ENCODE assay signal across 3 cellular contexts in the genomic region with DNA sequence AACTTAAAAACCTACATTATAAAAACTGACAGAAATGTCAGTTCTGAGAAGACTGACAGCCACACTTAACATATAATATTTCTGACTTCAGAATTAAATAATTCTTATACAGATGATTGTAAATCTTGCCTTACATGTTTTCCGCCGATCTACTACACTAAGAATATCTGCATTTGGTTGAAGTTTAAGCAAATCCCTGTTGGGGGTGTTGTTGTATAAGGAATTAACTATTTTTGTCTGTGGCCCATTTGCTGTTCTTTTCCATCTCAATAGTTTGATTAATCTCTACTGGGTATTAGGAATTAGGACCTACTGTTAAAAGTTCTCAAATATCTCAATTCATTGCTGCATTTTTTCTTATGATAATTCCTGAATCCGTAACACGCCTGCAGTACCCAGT.
TF ChIP-seq lines count a peak whose summit lies in the region.

No MANE protein-coding gene starts in this region.

TF ChIP-seq in SK-N-SH, 30 proteins besides CTCF, POLR2A, EP300 and RAD21:
- TF ChIP-seq POLR2AphosphoS5 (IDR thresholded peaks at IDR 0.05; ENCODE audit: low read depth, low read length) (no peak), GABPA (IDR thresholded peaks at IDR 0.05; ENCODE audit: low read depth) (no peak), ELF1 (IDR thresholded peaks at IDR 0.05) (no peak), EZH2phosphoT487 (IDR thresholded peaks at IDR 0.05; ENCODE audit: borderline replicate concordance, low read depth) (no peak), RCOR1 (IDR thresholded peaks at IDR 0.05; ENCODE audit: low read length) (no peak), SIN3A (IDR thresholded peaks at IDR 0.05; ENCODE audit: borderline replicate concordance, low read depth, low read length) (no peak), RXRA (IDR thresholded peaks at IDR 0.05; ENCODE audit: borderline replicate concordance, low read depth) (no peak), TEAD4 (IDR thresholded peaks at IDR 0.05; ENCODE audit: borderline replicate concordance, insufficient read depth) (no peak), MXI1 (IDR thresholded peaks at IDR 0.05; ENCODE audit: low read depth, low read length) (no peak), NFIC (IDR thresholded peaks at IDR 0.05; ENCODE audit: borderline replicate concordance) (no peak), CHD2 (IDR thresholded peaks at IDR 0.05; ENCODE audit: low read length, partially characterized antibody) (no peak), FOSL2 (IDR thresholded peaks at IDR 0.05; ENCODE audit: borderline replicate concordance, low read depth) (no peak), RFX5 (IDR thresholded peaks at IDR 0.05; ENCODE audit: low read length) (no peak)
- TF ChIP-seq, protein P1, sequence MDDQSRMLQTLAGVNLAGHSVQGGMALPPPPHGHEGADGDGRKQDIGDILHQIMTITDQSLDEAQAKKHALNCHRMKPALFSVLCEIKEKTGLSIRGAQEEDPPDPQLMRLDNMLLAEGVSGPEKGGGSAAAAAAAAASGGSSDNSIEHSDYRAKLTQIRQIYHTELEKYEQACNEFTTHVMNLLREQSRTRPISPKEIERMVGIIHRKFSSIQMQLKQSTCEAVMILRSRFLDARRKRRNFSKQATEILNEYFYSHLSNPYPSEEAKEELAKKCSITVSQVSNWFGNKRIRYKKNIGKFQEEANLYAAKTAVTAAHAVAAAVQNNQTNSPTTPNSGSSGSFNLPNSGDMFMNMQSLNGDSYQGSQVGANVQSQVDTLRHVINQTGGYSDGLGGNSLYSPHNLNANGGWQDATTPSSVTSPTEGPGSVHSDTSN (IDR thresholded peaks at IDR 0.05) = no peak
- TF ChIP-seq, protein P2, sequence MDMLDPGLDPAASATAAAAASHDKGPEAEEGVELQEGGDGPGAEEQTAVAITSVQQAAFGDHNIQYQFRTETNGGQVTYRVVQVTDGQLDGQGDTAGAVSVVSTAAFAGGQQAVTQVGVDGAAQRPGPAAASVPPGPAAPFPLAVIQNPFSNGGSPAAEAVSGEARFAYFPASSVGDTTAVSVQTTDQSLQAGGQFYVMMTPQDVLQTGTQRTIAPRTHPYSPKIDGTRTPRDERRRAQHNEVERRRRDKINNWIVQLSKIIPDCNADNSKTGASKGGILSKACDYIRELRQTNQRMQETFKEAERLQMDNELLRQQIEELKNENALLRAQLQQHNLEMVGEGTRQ (IDR thresholded peaks at IDR 0.05; ENCODE audit: borderline replicate concordance, low read depth, low read length) = no peak

TF ChIP-seq in SK-N-SH treated with all-trans-retinoic acid at 6 μM for 48 hours, 23 proteins besides CTCF, POLR2A, EP300 and RAD21:
- TF ChIP-seq ZNF565 (CRISPR knock-in tag; conservative IDR thresholded peaks at IDR 0.05; ENCODE audit: low read depth) (no peak), OSR1 (CRISPR knock-in tag; IDR thresholded peaks at IDR 0.05) (no peak), ZFP30 (CRISPR knock-in tag; IDR thresholded peaks at IDR 0.05) (no peak), BACH2 (CRISPR knock-in tag; IDR thresholded peaks at IDR 0.05; ENCODE audit: borderline replicate concordance) (no peak)
- TF ChIP-seq, protein P3, sequence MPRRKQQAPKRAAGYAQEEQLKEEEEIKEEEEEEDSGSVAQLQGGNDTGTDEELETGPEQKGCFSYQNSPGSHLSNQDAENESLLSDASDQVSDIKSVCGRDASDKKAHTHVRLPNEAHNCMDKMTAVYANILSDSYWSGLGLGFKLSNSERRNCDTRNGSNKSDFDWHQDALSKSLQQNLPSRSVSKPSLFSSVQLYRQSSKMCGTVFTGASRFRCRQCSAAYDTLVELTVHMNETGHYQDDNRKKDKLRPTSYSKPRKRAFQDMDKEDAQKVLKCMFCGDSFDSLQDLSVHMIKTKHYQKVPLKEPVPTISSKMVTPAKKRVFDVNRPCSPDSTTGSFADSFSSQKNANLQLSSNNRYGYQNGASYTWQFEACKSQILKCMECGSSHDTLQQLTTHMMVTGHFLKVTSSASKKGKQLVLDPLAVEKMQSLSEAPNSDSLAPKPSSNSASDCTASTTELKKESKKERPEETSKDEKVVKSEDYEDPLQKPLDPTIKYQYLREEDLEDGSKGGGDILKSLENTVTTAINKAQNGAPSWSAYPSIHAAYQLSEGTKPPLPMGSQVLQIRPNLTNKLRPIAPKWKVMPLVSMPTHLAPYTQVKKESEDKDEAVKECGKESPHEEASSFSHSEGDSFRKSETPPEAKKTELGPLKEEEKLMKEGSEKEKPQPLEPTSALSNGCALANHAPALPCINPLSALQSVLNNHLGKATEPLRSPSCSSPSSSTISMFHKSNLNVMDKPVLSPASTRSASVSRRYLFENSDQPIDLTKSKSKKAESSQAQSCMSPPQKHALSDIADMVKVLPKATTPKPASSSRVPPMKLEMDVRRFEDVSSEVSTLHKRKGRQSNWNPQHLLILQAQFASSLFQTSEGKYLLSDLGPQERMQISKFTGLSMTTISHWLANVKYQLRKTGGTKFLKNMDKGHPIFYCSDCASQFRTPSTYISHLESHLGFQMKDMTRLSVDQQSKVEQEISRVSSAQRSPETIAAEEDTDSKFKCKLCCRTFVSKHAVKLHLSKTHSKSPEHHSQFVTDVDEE (CRISPR knock-in tag; IDR thresholded peaks at IDR 0.05) = no peak

TF ChIP-seq in H1, 55 proteins besides CTCF, POLR2A, EP300 and RAD21:
- TF ChIP-seq RNF2 (IDR thresholded peaks at IDR 0.05; ENCODE audit: borderline replicate concordance, low read depth, low read length, missing control alignments, poor library complexity, severe bottlenecking) (no peak), HDAC2 (IDR thresholded peaks at IDR 0.05; ENCODE audit: borderline replicate concordance in 1 of 2, low read depth in 2 of 2, low read length in 2 of 2) (no peak), SIX5 (IDR thresholded peaks at IDR 0.05; ENCODE audit: low read depth, low read length) (no peak), BCL11A (IDR thresholded peaks at IDR 0.05; ENCODE audit: low read depth in 2 of 2, low read length in 2 of 2) (no peak), RBBP5 (IDR thresholded peaks at IDR 0.05; ENCODE audit: borderline replicate concordance, low read depth, low read length) (no peak), TAF1 (IDR thresholded peaks at IDR 0.05; ENCODE audit: low read depth, low read length) (no peak), BRCA1 (IDR thresholded peaks at IDR 0.05; ENCODE audit: low read depth, low read length) (no peak), YY1 (IDR thresholded peaks at IDR 0.05; ENCODE audit: low read depth, low read length) (no peak), CHD2 (IDR thresholded peaks at IDR 0.05; ENCODE audit: low read length) (no peak), SRF (IDR thresholded peaks at IDR 0.05; ENCODE audit: low read depth, low read length) (no peak), SP1 (IDR thresholded peaks at IDR 0.05; ENCODE audit: low read depth, low read length) (no peak), TEAD4 (IDR thresholded peaks at IDR 0.05; ENCODE audit: low read depth, low read length) (no peak)
- TF ChIP-seq, protein P2 (IDR thresholded peaks at IDR 0.05; ENCODE audit: low read length) = no peak
- TF ChIP-seq, protein P4, sequence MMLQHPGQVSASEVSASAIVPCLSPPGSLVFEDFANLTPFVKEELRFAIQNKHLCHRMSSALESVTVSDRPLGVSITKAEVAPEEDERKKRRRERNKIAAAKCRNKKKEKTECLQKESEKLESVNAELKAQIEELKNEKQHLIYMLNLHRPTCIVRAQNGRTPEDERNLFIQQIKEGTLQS (IDR thresholded peaks at IDR 0.05; ENCODE audit: insufficient read depth, low read depth, low read length) = no peak
- TF ChIP-seq, protein P5, sequence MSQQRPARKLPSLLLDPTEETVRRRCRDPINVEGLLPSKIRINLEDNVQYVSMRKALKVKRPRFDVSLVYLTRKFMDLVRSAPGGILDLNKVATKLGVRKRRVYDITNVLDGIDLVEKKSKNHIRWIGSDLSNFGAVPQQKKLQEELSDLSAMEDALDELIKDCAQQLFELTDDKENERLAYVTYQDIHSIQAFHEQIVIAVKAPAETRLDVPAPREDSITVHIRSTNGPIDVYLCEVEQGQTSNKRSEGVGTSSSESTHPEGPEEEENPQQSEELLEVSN (IDR thresholded peaks at IDR 0.05) = no peak
